In the genomic region with DNA sequence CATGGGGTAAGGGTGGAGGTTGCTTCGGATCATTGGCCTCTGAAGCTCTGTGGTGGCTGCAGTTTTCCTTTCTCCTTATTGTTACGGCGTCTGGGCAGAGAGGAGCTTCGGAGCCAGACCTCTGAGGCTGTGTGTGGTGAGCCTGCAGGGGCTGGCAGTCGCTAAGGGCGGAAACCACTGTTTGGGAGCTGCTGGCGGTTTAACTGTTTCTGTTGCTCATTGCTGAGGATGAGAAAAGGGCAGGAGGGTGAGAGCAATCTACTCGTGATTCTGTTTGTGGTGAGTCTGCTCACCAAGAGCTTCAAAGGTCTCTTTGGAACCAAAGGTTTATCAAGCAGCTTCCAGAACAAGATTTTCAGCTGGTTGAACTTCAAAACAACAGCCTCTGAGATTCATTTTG, we compare ENCODE assay signal across 11 cellular contexts.
DNase-seq lines count a peak whose midpoint lies in the region; ATAC-seq and TF ChIP-seq lines count a peak whose summit lies in the region.
"Had no signal": no experiment of that assay in that cellular context is flagged by ENCODE, and none has a peak within 500 bp of the region (broad histone marks: within the 10 kb centered on the region; RNA-seq: fewer than 3 reads in every experiment).

No MANE protein-coding gene starts in this region.

- ATAC-seq in activated CD8-positive, alpha-beta T cell treated with anti-CD3 and anti-CD28 coated beads, Interleukin-2, amount 10 ng/mL, durations not matched to agents 7 days and 5 days = peak; percentile 93
- ATAC-seq in GM19035 (IDR thresholded peaks at IDR 0.05; ENCODE audit: unreplicated experiment) (no peak), gastroesophageal sphincter (no peak), HG02938 (IDR thresholded peaks at IDR 0.05; ENCODE audit: unreplicated experiment) (no peak)

- TF ChIP-seq EP300 in gastroesophageal sphincter (IDR thresholded peaks at IDR 0.05) = no peak

- peak overlapping the region; percentile 45 for H2AFZ ChIP-seq in hepatocyte

- TF ChIP-seq CTCF in HL-60 (IDR thresholded peaks at IDR 0.05; ENCODE audit: insufficient read depth, low read length) = no peak
- TF ChIP-seq CTCF in hepatocyte (IDR thresholded peaks at IDR 0.05; ENCODE audit: poor library complexity) = no peak
- TF ChIP-seq CTCF in gastroesophageal sphincter (IDR thresholded peaks at IDR 0.05) = no peak

- no peaks in the 10 kb centered on the region for H4K20me1 ChIP-seq in hepatocyte (ENCODE audit: insufficient read depth, poor library complexity, severe bottlenecking)

- H3K4me1 ChIP-seq in hepatocyte (ENCODE audit: insufficient read depth) (no peaks in the 10 kb centered on the region), gastroesophageal sphincter (no peaks in the 10 kb centered on the region)

- H3K36me3 ChIP-seq in hepatocyte (replicated peaks; ENCODE audit: insufficient read depth, low read depth) (no peaks in the 10 kb centered on the region), gastroesophageal sphincter (no peaks in the 10 kb centered on the region)
- H3K36me3 ChIP-seq: thoracic aorta had no signal

- H3K4me3 ChIP-seq in HL-60 (replicated peaks; ENCODE audit: insufficient read depth, low read length) (no peak overlapping the region), hepatocyte (no peak overlapping the region), gastroesophageal sphincter (no peak overlapping the region)
- H3K4me3 ChIP-seq: thoracic aorta had no signal

- H3K9me3 ChIP-seq in hepatocyte (ENCODE audit: low read depth) = no peaks in the 10 kb centered on the region
- no peaks in the 10 kb centered on the region for H3K9me3 ChIP-seq in gastroesophageal sphincter
- H3K9me3 ChIP-seq: thoracic aorta had no signal

- TF ChIP-seq POLR2A in gastroesophageal sphincter (IDR thresholded peaks at IDR 0.05) = no peak

- DNase-seq in AG08395 (ENCODE audit: low spot score) (peak; percentile 67), HL-60 (ENCODE audit: low read depth in 1 of 2, low spot score in 1 of 2) (peak in 1 of 2 experiments; percentile 94), hepatocyte (ENCODE audit: low spot score) (no peak), NCI-H1417 (lab: John Stamatoyannopoulos, UW) (no peak)
- peak; percentile 67 for DNase-seq in activated CD8-positive, alpha-beta T cell treated with anti-CD3 and anti-CD28 coated beads, Interleukin-2, amount 10 ng/mL, durations not matched to agents 7 days and 5 days
- DNase-seq: central memory CD4-positive, alpha-beta T cell; NCI-H2107 had no signal

- peaks cover 17% of the 10 kb centered on the region for H3K4me1 Mint-ChIP-seq in activated CD8-positive, alpha-beta T cell treated with anti-CD3 and anti-CD28 coated beads, Interleukin-2, amount 10 ng/mL, durations not matched to agents 7 days and 5 days (ENCODE audit: low read depth)

- H3K27ac Mint-ChIP-seq in activated CD8-positive, alpha-beta T cell treated with anti-CD3 and anti-CD28 coated beads, Interleukin-2, amount 10 ng/mL, durations not matched to agents 7 days and 5 days = peak overlapping the region; percentile 29

- POLR2A ChIA-PET in activated CD8-positive, alpha-beta T cell treated with anti-CD3 and anti-CD28 coated beads, Interleukin-2, amount 10 ng/mL, durations not matched to agents 7 days and 5 days (lab: Charles Lee) = no interaction called here

- H3K27me3 Mint-ChIP-seq in activated CD8-positive, alpha-beta T cell treated with anti-CD3 and anti-CD28 coated beads, Interleukin-2, amount 10 ng/mL, durations not matched to agents 7 days and 5 days (ENCODE audit: low read depth) = peaks cover 12% of the 10 kb centered on the region

- 23% methylated on average over 7 of the region's 8 CpGs for WGBS in hepatocyte (ENCODE audit: low lambda C conversion rate, missing lambda C conversion rate)
- 32% methylated on average over 8 of the region's 8 CpGs for WGBS in gastroesophageal sphincter (ENCODE audit: low coverage in 1 of 2), 2 donors

- no peaks in the 10 kb centered on the region for H3K9me3 Mint-ChIP-seq in activated CD8-positive, alpha-beta T cell treated with anti-CD3 and anti-CD28 coated beads, Interleukin-2, amount 10 ng/mL, durations not matched to agents 7 days and 5 days (ENCODE audit: insufficient read depth)

- H3K27me3 ChIP-seq in HL-60 (ENCODE audit: insufficient read depth, poor library complexity, severe bottlenecking) (no peaks in the 10 kb centered on the region), hepatocyte (no peaks in the 10 kb centered on the region), gastroesophageal sphincter (no peaks in the 10 kb centered on the region)

- no peaks in the 10 kb centered on the region for H3K79me2 ChIP-seq in hepatocyte

- CTCF ChIA-PET in activated CD8-positive, alpha-beta T cell treated with anti-CD3 and anti-CD28 coated beads, Interleukin-2, amount 10 ng/mL, durations not matched to agents 7 days and 5 days (lab: Charles Lee) = interaction anchor here (1.2 kb wide), 2 partner anchors 17 to 771 kb away, joined by 3 to 5 read pairs; no protein-coding TSS in a partner anchor

- H3K9me2 ChIP-seq in hepatocyte (replicated peaks; ENCODE audit: insufficient read depth) = no peaks in the 10 kb centered on the region

- H3K36me3 Mint-ChIP-seq in activated CD8-positive, alpha-beta T cell treated with anti-CD3 and anti-CD28 coated beads, Interleukin-2, amount 10 ng/mL, durations not matched to agents 7 days and 5 days (ENCODE audit: low read depth) = no peaks in the 10 kb centered on the region

- H3K27ac ChIP-seq in HL-60 (replicated peaks) (peak overlapping the region; percentile 74), hepatocyte (no peak overlapping the region), gastroesophageal sphincter (no peak overlapping the region)
- H3K27ac ChIP-seq: thoracic aorta had no signal

- peak overlapping the region; percentile 42 for H3K4me3 Mint-ChIP-seq in activated CD8-positive, alpha-beta T cell treated with anti-CD3 and anti-CD28 coated beads, Interleukin-2, amount 10 ng/mL, durations not matched to agents 7 days and 5 days

- H3K4me2 ChIP-seq in hepatocyte = peak overlapping the region; percentile 48

Comparison
In these comparisons a context has a peak if more than half of its experiments do, and no peak if none do; other contexts are left out.
1. DNase-seq: peak in AG08395 (single experiment) and activated CD8-positive, alpha-beta T cell treated with anti-CD3 and anti-CD28 coated beads, Interleukin-2, amount 10 ng/mL, durations not matched to agents 7 days and 5 days (single experiment); none in hepatocyte (single experiment) and NCI-H1417 (0 of 3).